Comparison of ENCODE assay signal across 36 cellular contexts in genomic region chr1:161731241-161731640, GRCh38. TPM values are rescaled to one million over a fixed set of nuclear protein-coding genes. Genes with fewer than 3 reads are reported as not detected.
"Had no signal": no experiment of that assay in that cellular context is flagged by ENCODE, and none has a peak within 500 bp of the region (broad histone marks: within the 10 kb centered on the region; RNA-seq: fewer than 3 reads in every experiment).

No MANE protein-coding gene starts in this region.

- ATAC-seq: gastrocnemius medialis; left lung; lower lobe of right lung; sciatic nerve; stimulated activated effector memory CD8-positive, alpha-beta T cell treated with anti-CD3 and anti-CD28 coated beads, Interleukin-12 subunit alpha, Interleukin-12 subunit beta, amount 100 ng/mL, for 72 hours; stimulated activated naive CD8-positive, alpha-beta T cell treated with anti-CD3 and anti-CD28 coated beads, Interleukin-15, amount 100 ng/mL, for 72 hours; upper lobe of right lung had no signal

- H3K4me1 Mint-ChIP-seq: brain, nephron had no signal

- H3K4me3 ChIP-seq: adrenal gland, ascending aorta, cardiac muscle cell, coronary artery, dorsolateral prefrontal cortex, gastrocnemius medialis, left lung, lower lobe of right lung, skin epidermis, upper lobe of right lung had no signal

- H3K4me1 ChIP-seq: upper lobe of right lung had no signal

- H3K9me3 ChIP-seq: adrenal gland, ascending aorta, gastrocnemius medialis, left lung, lower lobe of right lung, neutrophil, upper lobe of right lung had no signal

- H3K4me3 Mint-ChIP-seq: activated CD4-positive, alpha-beta memory T cell treated with anti-CD3 and anti-CD28 coated beads, Interleukin-2, amount 10 ng/mL, durations not matched to agents 7 days and 5 days; activated naive CD8-positive, alpha-beta T cell treated with anti-CD3 and anti-CD28 coated beads for 36 hours; stimulated activated effector memory CD8-positive, alpha-beta T cell treated with anti-CD3 and anti-CD28 coated beads, Interleukin-12 subunit alpha, Interleukin-12 subunit beta, amount 100 ng/mL, for 72 hours; stimulated activated naive CD8-positive, alpha-beta T cell treated with anti-CD3 and anti-CD28 coated beads, Interleukin-15, amount 100 ng/mL, for 72 hours; T-helper 1 cell treated with Interleukin-12 subunit alpha and Interleukin-12 subunit beta and Interleukin-4 antibody, amounts not matched to agents 30 μg/mL and 1 μg/mL, for 36 hours had no signal

- H3K27ac Mint-ChIP-seq: activated CD4-positive, alpha-beta memory T cell treated with anti-CD3 and anti-CD28 coated beads, Interleukin-2, amount 10 ng/mL, durations not matched to agents 7 days and 5 days; activated CD4-positive, alpha-beta T cell treated with anti-CD3 and anti-CD28 coated beads, Interleukin-2, amount 10 ng/mL, durations not matched to agents 24 days and 14 days; activated naive CD8-positive, alpha-beta T cell treated with anti-CD3 and anti-CD28 coated beads for 36 hours; activated T-helper 2 cell treated with anti-CD3 and anti-CD28 coated beads, Interferon-gamma antibody, Interleukin-2, Interleukin-4, amounts not matched to agents 10 μg/mL and 5 μg/mL and 100 μg/mL, durations not matched to agents 14 hours and 24 hours and 36 hours; brain; nephron; progenitor cell of endocrine pancreas; stimulated activated effector memory CD8-positive, alpha-beta T cell treated with anti-CD3 and anti-CD28 coated beads, Interleukin-12 subunit alpha, Interleukin-12 subunit beta, amount 100 ng/mL, for 72 hours; stimulated activated naive CD8-positive, alpha-beta T cell treated with anti-CD3 and anti-CD28 coated beads, Interleukin-15, amount 100 ng/mL, for 72 hours; T-helper 1 cell treated with Interleukin-12 subunit alpha and Interleukin-12 subunit beta and Interleukin-4 antibody, amounts not matched to agents 30 μg/mL and 1 μg/mL, for 36 hours had no signal

- H3K9me3 Mint-ChIP-seq: activated CD4-positive, alpha-beta memory T cell treated with anti-CD3 and anti-CD28 coated beads, Interleukin-2, amount 10 ng/mL, durations not matched to agents 7 days and 5 days; activated CD4-positive, alpha-beta T cell treated with anti-CD3 and anti-CD28 coated beads, Interleukin-2, amount 10 ng/mL, durations not matched to agents 24 days and 14 days; activated naive CD8-positive, alpha-beta T cell treated with anti-CD3 and anti-CD28 coated beads for 36 hours; activated T-helper 2 cell treated with anti-CD3 and anti-CD28 coated beads, Interferon-gamma antibody, Interleukin-2, Interleukin-4, amounts not matched to agents 10 μg/mL and 5 μg/mL and 100 μg/mL, durations not matched to agents 14 hours and 24 hours and 36 hours; nephron; stimulated activated effector memory CD8-positive, alpha-beta T cell treated with anti-CD3 and anti-CD28 coated beads, Interleukin-12 subunit alpha, Interleukin-12 subunit beta, amount 100 ng/mL, for 72 hours; stimulated activated naive CD8-positive, alpha-beta T cell treated with anti-CD3 and anti-CD28 coated beads, Interleukin-15, amount 100 ng/mL, for 72 hours; T-helper 1 cell treated with Interleukin-12 subunit alpha and Interleukin-12 subunit beta and Interleukin-4 antibody, amounts not matched to agents 30 μg/mL and 1 μg/mL, for 36 hours had no signal

- H3K27me3 ChIP-seq: ascending aorta, upper lobe of right lung had no signal

- H3K36me3 ChIP-seq: adrenal gland, ascending aorta, cardiac muscle cell, gastrocnemius medialis, left lung, lower lobe of right lung, neutrophil, upper lobe of right lung, WERI-Rb-1 had no signal

- H3K36me3 Mint-ChIP-seq: activated naive CD8-positive, alpha-beta T cell treated with anti-CD3 and anti-CD28 coated beads for 36 hours; brain had no signal

- DNase-seq: activated CD4-positive, alpha-beta memory T cell treated with anti-CD3 and anti-CD28 coated beads, Interleukin-2, amount 10 ng/mL, durations not matched to agents 7 days and 5 days; activated CD4-positive, alpha-beta T cell treated with anti-CD3 and anti-CD28 coated beads, Interleukin-2, amount 10 ng/mL, durations not matched to agents 24 days and 14 days; activated CD4-positive, CD25-positive, alpha-beta regulatory T cell treated with anti-CD3 and anti-CD28 coated beads, Interleukin-2, amount 50 U/mL, for 72 hours; activated naive CD4-positive, alpha-beta T cell treated with Interleukin-2 at 50 U/mL for 16 hours; activated naive CD8-positive, alpha-beta T cell treated with anti-CD3 and anti-CD28 coated beads for 36 hours; activated T-cell treated with anti-CD3 and anti-CD28 coated beads, Interleukin-2, amount 50 U/mL, for 48 hours; adrenal gland; dorsolateral prefrontal cortex; effector memory CD4-positive, alpha-beta T cell; erythroblast; gastrocnemius medialis; glutamatergic neuron; left lung; lower lobe of right lung; mesenchymal stem cell; stimulated activated CD4-positive, alpha-beta T cell treated with anti-CD3 and anti-CD28 coated beads, Interleukin-4, amount 100 ng/mL, for 24 hours; stimulated activated naive CD8-positive, alpha-beta T cell treated with anti-CD3 and anti-CD28 coated beads, Interleukin-15, amount 100 ng/mL, for 72 hours; substantia nigra; T-helper 9 cell; upper lobe of right lung; WERI-Rb-1 had no signal

- H3K27ac ChIP-seq: adrenal gland, ascending aorta, cardiac muscle cell, coronary artery, dorsolateral prefrontal cortex, gastrocnemius medialis, left lung, lower lobe of right lung, neutrophil, skin epidermis, upper lobe of right lung, WERI-Rb-1 had no signal

RNA-seq across cellular contexts. Expression of gene FCRLB, which starts 9.9 kb away (rescaled TPM):
- total RNA-seq: activated CD4-positive, alpha-beta T cell treated with anti-CD3 and anti-CD28 coated beads, Interleukin-2, amount 10 ng/mL, durations not matched to agents 24 days and 14 days; activated T-helper 2 cell treated with anti-CD3 and anti-CD28 coated beads, Interferon-gamma antibody, Interleukin-2, Interleukin-4, amounts not matched to agents 10 μg/mL and 5 μg/mL and 100 μg/mL, durations not matched to agents 14 hours and 24 hours and 36 hours; ascending aorta; gastrocnemius medialis had no signal

RNA-seq across cellular contexts. Expression of gene FCRLA, which starts 24.2 kb away (rescaled TPM):
- total RNA-seq: activated CD4-positive, alpha-beta memory T cell treated with anti-CD3 and anti-CD28 coated beads, Interleukin-2, amount 10 ng/mL, durations not matched to agents 7 days and 5 days; activated CD4-positive, alpha-beta T cell treated with anti-CD3 and anti-CD28 coated beads, Interleukin-2, amount 10 ng/mL, durations not matched to agents 24 days and 14 days; activated T-helper 2 cell treated with anti-CD3 and anti-CD28 coated beads, Interferon-gamma antibody, Interleukin-2, Interleukin-4, amounts not matched to agents 10 μg/mL and 5 μg/mL and 100 μg/mL, durations not matched to agents 14 hours and 24 hours and 36 hours; ascending aorta; cardiac muscle cell; cerebellum; gastrocnemius medialis; osteocyte; progenitor cell of endocrine pancreas; renal cortical epithelial cell had no signal
- polyA plus RNA-seq: cardiac muscle cell had no signal
